Comparison of ENCODE assay signal across 8 cellular contexts in the genomic region with DNA sequence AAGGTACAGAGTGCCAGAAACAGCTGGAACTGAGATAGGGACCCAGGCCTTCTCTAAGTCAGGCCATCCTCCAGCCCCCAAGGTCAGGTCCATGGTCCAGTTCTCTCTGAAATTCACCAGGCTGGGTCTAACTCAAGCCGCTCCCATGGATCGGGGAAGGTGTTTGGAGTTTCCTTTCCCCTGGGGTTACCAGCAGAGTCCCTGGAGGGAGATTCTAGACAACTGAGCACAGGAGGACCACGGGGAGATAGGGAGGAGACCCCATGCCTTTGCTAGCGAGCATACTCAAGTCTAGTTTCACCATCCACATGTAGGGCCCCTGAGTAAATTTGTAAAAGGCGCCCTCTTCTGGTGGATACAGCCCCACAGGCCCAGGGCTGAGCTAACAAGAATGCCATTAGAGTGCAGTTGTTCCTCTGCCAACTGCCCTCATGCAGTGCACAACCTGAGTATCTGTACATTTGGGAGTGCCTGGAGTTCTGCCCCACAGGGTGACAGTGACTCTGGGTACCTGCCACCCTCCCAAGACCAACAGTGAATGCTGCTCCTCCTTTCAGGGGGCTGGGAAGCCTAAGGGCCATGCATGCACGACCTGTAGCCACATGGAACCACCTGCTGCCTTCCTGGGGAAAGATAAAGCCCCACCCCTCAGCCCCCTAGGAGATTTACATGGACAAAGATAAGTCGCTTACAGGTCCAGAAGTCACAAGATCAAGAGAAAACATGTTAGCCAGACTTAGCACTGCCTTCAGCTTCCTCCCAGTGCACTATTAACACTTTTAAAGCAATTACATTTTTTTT.
DNase-seq lines count a peak whose midpoint lies in the region; ATAC-seq and TF ChIP-seq lines count a peak whose summit lies in the region.

No MANE protein-coding gene starts in this region.

- WGBS in lung, 2 donors, result 52 to 53% methylated on average over 7 of the region's 7 CpGs

- peak overlapping the region in 2 of 4 donors; percentile 10 to 48 for H3K4me3 Mint-ChIP-seq in CD4-positive, CD25-positive, alpha-beta regulatory T cell

- no peak overlapping the region for H3K4me3 ChIP-seq in CD4-positive, CD25-positive, alpha-beta regulatory T cell (ENCODE audit: low read depth, low read length)
- H3K4me3 ChIP-seq in colonic mucosa, result no peak overlapping the region
- H3K4me3 ChIP-seq in lung, result no peak overlapping the region

- no peaks in the 10 kb centered on the region for H3K9me3 ChIP-seq in CD4-positive, CD25-positive, alpha-beta regulatory T cell (ENCODE audit: control insufficient read depth in 2 of 2, low read length in 2 of 2)
- H3K9me3 ChIP-seq in colonic mucosa (no peaks in the 10 kb centered on the region), lung (ENCODE audit: control insufficient read depth in 2 of 2, insufficient read depth in 1 of 2, low read length in 1 of 2) (no peaks in the 10 kb centered on the region)

- ATAC-seq in CD4-positive, CD25-positive, alpha-beta regulatory T cell (ENCODE audit: low read depth in 2 of 2), result peak; percentile 68 to 71
- ATAC-seq in GM19351 (IDR thresholded peaks at IDR 0.05; ENCODE audit: unreplicated experiment) (peak; percentile 67), lung (ENCODE audit: insufficient read depth, low FRiP score) (peak; percentile 73)

- H3K9ac ChIP-seq in colonic mucosa (ENCODE audit: low read depth in 2 of 2, low read length in 2 of 2), result peak overlapping the region in 1 of 2 donors; percentile 15

- peak; percentile 18 to 65 (median 50) for DNase-seq in CD4-positive, CD25-positive, alpha-beta regulatory T cell
- DNase-seq in NCI-H1092 treated with DMSO at 0.1 percent for 48 hours (lab: John Stamatoyannopoulos, UW) (peak; percentile 65), colonic mucosa (peak; percentile 78), lung (ENCODE audit: low spot score) (peak; percentile 70), mesenteric fat pad (ENCODE audit: low spot score) (no peak)
- peak; percentile 38 to 61 for DNase-seq in activated CD4-positive, alpha-beta T cell treated with anti-CD3 and anti-CD28 coated beads for 4 hours
- DNase-seq in stimulated activated CD8-positive, alpha-beta memory T cell treated with anti-CD3 and anti-CD28 coated beads, Interleukin-4, amount 100 ng/mL, for 24 hours (ENCODE audit: low read depth), result peak; percentile 42

- H3K4me1 Mint-ChIP-seq in CD4-positive, CD25-positive, alpha-beta regulatory T cell, result peaks cover 15 to 78% (median 30%) of the 10 kb centered on the region in 4 donors

- H3K27me3 ChIP-seq in CD4-positive, CD25-positive, alpha-beta regulatory T cell (ENCODE audit: control insufficient read depth, insufficient read depth, low read length), result no peaks in the 10 kb centered on the region
- H3K27me3 ChIP-seq in colonic mucosa, result no peaks in the 10 kb centered on the region
- H3K27me3 ChIP-seq in lung (ENCODE audit: control insufficient read depth, insufficient read depth), result no peaks in the 10 kb centered on the region

- peak; percentile 77 for TF ChIP-seq CTCF in colonic mucosa (IDR thresholded peaks at IDR 0.05)
- peak; percentile 79 for TF ChIP-seq CTCF in lung (IDR thresholded peaks at IDR 0.05; ENCODE audit: control extremely low read depth, extremely low read depth)

- peaks cover 22% of the 10 kb centered on the region for H3K4me1 ChIP-seq in CD4-positive, CD25-positive, alpha-beta regulatory T cell (ENCODE audit: control insufficient read depth, insufficient read depth, low read length, poor library complexity, severe bottlenecking)
- no peaks in the 10 kb centered on the region for H3K4me1 ChIP-seq in colonic mucosa
- H3K4me1 ChIP-seq in lung (ENCODE audit: control insufficient read depth in 2 of 2, insufficient read depth in 2 of 2, low read length in 2 of 2), result peaks cover 0 to 2% of the 10 kb centered on the region in 2 donors

- no peaks in the 10 kb centered on the region for H3K27me3 Mint-ChIP-seq in CD4-positive, CD25-positive, alpha-beta regulatory T cell

- no peaks in the 10 kb centered on the region for H3K9me3 Mint-ChIP-seq in CD4-positive, CD25-positive, alpha-beta regulatory T cell

- peaks cover 27% of the 10 kb centered on the region for H3K36me3 ChIP-seq in CD4-positive, CD25-positive, alpha-beta regulatory T cell (ENCODE audit: control insufficient read depth, insufficient read depth, low read length)
- H3K36me3 ChIP-seq in colonic mucosa, result no peaks in the 10 kb centered on the region
- no peaks in the 10 kb centered on the region for H3K36me3 ChIP-seq in lung (ENCODE audit: control insufficient read depth in 2 of 2, insufficient read depth in 2 of 2, low read length in 2 of 2)

- H3K27ac ChIP-seq in CD4-positive, CD25-positive, alpha-beta regulatory T cell (ENCODE audit: insufficient read depth, low read length, poor library complexity, severe bottlenecking), result no peak overlapping the region
- H3K27ac ChIP-seq in colonic mucosa (no peak overlapping the region), lung (ENCODE audit: low read depth in 1 of 2, low read length in 1 of 2) (no peak overlapping the region)

- intact Hi-C loops in colonic mucosa (cut with DNase I), result loop anchor here (10.0 kb wide), 1 partner anchor 89 kb away; no protein-coding TSS in a partner anchor

- H3K36me3 Mint-ChIP-seq in CD4-positive, CD25-positive, alpha-beta regulatory T cell, result peaks cover 5% of the 10 kb centered on the region

- H3K27ac Mint-ChIP-seq in CD4-positive, CD25-positive, alpha-beta regulatory T cell, result no peak overlapping the region
